ENCODE assay signal across 1 cellular context in the genomic region with DNA sequence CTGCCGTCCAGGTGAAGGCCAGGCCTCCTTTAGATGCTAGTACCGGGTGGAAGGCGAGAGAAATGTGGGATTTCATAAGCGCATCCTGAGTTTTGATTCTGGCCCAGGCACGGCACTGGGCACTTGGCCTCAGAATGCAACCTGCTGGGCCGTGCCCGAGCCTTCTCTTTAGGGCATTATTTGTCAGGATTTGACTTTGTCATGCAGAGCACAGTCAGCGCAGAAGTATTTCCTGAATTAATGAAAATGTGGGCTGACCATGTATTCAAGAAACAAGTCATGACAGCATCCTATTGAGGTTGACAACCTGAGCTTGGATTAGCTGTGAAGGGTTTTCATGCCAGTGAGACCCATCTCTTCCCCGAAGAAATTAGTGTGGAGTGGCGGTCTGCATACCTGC.
TF ChIP-seq lines count a peak whose summit lies in the region.

No MANE protein-coding gene starts in this region.

TF ChIP-seq in K562, 482 proteins besides CTCF, POLR2A, EP300 and RAD21:
- TF ChIP-seq TAL1 (IDR thresholded peaks at IDR 0.05) (no peak), HEY1 (CRISPR knock-in tag; IDR thresholded peaks at IDR 0.05; ENCODE audit: borderline replicate concordance) (no peak), ETS2 (tag; IDR thresholded peaks at IDR 0.05; ENCODE audit: borderline replicate concordance, poor library complexity, severe bottlenecking) (no peak), ZNF274 (IDR thresholded peaks at IDR 0.05; ENCODE audit: borderline replicate concordance, low read depth, low read length) (no peak)
- TF ChIP-seq, protein P1, sequence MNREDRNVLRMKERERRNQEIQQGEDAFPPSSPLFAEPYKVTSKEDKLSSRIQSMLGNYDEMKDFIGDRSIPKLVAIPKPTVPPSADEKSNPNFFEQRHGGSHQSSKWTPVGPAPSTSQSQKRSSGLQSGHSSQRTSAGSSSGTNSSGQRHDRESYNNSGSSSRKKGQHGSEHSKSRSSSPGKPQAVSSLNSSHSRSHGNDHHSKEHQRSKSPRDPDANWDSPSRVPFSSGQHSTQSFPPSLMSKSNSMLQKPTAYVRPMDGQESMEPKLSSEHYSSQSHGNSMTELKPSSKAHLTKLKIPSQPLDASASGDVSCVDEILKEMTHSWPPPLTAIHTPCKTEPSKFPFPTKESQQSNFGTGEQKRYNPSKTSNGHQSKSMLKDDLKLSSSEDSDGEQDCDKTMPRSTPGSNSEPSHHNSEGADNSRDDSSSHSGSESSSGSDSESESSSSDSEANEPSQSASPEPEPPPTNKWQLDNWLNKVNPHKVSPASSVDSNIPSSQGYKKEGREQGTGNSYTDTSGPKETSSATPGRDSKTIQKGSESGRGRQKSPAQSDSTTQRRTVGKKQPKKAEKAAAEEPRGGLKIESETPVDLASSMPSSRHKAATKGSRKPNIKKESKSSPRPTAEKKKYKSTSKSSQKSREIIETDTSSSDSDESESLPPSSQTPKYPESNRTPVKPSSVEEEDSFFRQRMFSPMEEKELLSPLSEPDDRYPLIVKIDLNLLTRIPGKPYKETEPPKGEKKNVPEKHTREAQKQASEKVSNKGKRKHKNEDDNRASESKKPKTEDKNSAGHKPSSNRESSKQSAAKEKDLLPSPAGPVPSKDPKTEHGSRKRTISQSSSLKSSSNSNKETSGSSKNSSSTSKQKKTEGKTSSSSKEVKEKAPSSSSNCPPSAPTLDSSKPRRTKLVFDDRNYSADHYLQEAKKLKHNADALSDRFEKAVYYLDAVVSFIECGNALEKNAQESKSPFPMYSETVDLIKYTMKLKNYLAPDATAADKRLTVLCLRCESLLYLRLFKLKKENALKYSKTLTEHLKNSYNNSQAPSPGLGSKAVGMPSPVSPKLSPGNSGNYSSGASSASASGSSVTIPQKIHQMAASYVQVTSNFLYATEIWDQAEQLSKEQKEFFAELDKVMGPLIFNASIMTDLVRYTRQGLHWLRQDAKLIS (CRISPR knock-in tag; IDR thresholded peaks at IDR 0.05) = no peak
- TF ChIP-seq, protein P2, sequence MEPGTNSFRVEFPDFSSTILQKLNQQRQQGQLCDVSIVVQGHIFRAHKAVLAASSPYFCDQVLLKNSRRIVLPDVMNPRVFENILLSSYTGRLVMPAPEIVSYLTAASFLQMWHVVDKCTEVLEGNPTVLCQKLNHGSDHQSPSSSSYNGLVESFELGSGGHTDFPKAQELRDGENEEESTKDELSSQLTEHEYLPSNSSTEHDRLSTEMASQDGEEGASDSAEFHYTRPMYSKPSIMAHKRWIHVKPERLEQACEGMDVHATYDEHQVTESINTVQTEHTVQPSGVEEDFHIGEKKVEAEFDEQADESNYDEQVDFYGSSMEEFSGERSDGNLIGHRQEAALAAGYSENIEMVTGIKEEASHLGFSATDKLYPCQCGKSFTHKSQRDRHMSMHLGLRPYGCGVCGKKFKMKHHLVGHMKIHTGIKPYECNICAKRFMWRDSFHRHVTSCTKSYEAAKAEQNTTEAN (CRISPR knock-in tag; IDR thresholded peaks at IDR 0.05) = no peak
- TF ChIP-seq, protein P3, sequence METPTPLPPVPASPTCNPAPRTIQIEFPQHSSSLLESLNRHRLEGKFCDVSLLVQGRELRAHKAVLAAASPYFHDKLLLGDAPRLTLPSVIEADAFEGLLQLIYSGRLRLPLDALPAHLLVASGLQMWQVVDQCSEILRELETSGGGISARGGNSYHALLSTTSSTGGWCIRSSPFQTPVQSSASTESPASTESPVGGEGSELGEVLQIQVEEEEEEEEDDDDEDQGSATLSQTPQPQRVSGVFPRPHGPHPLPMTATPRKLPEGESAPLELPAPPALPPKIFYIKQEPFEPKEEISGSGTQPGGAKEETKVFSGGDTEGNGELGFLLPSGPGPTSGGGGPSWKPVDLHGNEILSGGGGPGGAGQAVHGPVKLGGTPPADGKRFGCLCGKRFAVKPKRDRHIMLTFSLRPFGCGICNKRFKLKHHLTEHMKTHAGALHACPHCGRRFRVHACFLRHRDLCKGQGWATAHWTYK (CRISPR knock-in tag; IDR thresholded peaks at IDR 0.05) = no peak
- TF ChIP-seq, protein P4, sequence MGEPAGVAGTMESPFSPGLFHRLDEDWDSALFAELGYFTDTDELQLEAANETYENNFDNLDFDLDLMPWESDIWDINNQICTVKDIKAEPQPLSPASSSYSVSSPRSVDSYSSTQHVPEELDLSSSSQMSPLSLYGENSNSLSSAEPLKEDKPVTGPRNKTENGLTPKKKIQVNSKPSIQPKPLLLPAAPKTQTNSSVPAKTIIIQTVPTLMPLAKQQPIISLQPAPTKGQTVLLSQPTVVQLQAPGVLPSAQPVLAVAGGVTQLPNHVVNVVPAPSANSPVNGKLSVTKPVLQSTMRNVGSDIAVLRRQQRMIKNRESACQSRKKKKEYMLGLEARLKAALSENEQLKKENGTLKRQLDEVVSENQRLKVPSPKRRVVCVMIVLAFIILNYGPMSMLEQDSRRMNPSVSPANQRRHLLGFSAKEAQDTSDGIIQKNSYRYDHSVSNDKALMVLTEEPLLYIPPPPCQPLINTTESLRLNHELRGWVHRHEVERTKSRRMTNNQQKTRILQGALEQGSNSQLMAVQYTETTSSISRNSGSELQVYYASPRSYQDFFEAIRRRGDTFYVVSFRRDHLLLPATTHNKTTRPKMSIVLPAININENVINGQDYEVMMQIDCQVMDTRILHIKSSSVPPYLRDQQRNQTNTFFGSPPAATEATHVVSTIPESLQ (CRISPR knock-in tag; IDR thresholded peaks at IDR 0.05) = no peak
TF ChIP-seq in K562: peak in this region for 0.
